28 cellular contexts compared by ENCODE assay signal in genomic region chr9:115349542-115349941, GRCh38.
DNase-seq lines count a peak whose midpoint lies in the region; TF ChIP-seq lines count a peak whose summit lies in the region.
"Had no signal": no experiment of that assay in that cellular context is flagged by ENCODE, and none has a peak within 500 bp of the region (broad histone marks: within the 10 kb centered on the region; RNA-seq: fewer than 3 reads in every experiment).

No MANE protein-coding gene starts in this region.

- no peak overlapping the region for H3K27ac ChIP-seq in suprapubic skin
- H3K27ac ChIP-seq: coronary artery, pancreas, right atrium auricular region, SJCRH30, upper lobe of right lung had no signal

- no peak overlapping the region for H3K4me3 ChIP-seq in fibroblast of pulmonary artery (replicated peaks; ENCODE audit: low read depth, low read length)
- H3K4me3 ChIP-seq in suprapubic skin = no peak overlapping the region
- H3K4me3 ChIP-seq: coronary artery, lung, pancreas, right atrium auricular region, SJCRH30, upper lobe of right lung had no signal

- TF ChIP-seq EP300 in suprapubic skin (IDR thresholded peaks at IDR 0.05) = no peak

- no peaks in the 10 kb centered on the region for H3K9me3 ChIP-seq in suprapubic skin
- H3K9me3 ChIP-seq: pancreas, right atrium auricular region, SJCRH30, upper lobe of right lung had no signal

- TF ChIP-seq POLR2A in suprapubic skin (IDR thresholded peaks at IDR 0.05) = no peak

- no peaks in the 10 kb centered on the region for H3K4me1 ChIP-seq in suprapubic skin
- H3K4me1 ChIP-seq: pancreas, right atrium auricular region, upper lobe of right lung had no signal

- TF ChIP-seq CTCF in fibroblast of pulmonary artery (IDR thresholded peaks at IDR 0.05; ENCODE audit: low read length, missing control alignments) (no peak), suprapubic skin (IDR thresholded peaks at IDR 0.05) (no peak)

- H3K36me3 ChIP-seq in suprapubic skin = no peaks in the 10 kb centered on the region
- H3K36me3 ChIP-seq: pancreas, right atrium auricular region, SJCRH30, upper lobe of right lung had no signal

- no peaks in the 10 kb centered on the region for H3K27me3 ChIP-seq in suprapubic skin
- H3K27me3 ChIP-seq: pancreas, right atrium auricular region, SJCRH30, upper lobe of right lung had no signal

- peak; percentile 36 for DNase-seq in HS-27A (ENCODE audit: low read depth)
- peak; percentile 44 for DNase-seq in amniotic epithelial cell (ENCODE audit: low read depth)
- DNase-seq in fibroblast of pulmonary artery (ENCODE audit: low read depth) = peak; percentile 11
- no peak for DNase-seq in NCI-H2029 (lab: John Stamatoyannopoulos, UW)
- DNase-seq in suprapubic skin (ENCODE audit: low spot score in 2 of 2) = no peak
- DNase-seq in mesenteric fat pad (ENCODE audit: low spot score) = no peak
- no peak for DNase-seq in globus pallidus (ENCODE audit: low spot score)
- DNase-seq: activated B cell treated with CpG ODN at 0.5 μM for 24 hours; activated CD4-positive, alpha-beta T cell treated with anti-CD3 and anti-CD28 coated beads, Interleukin-2, amount 50 U/mL, for 1 hour; activated naive CD4-positive, alpha-beta T cell treated with anti-CD3 and anti-CD28 coated beads for 36 hours; activated T-cell treated with anti-CD3 and anti-CD28 coated beads, Interleukin-2, amount 50 U/mL, for 72 hours; AML-193; amniotic stem cell; CD4-positive, alpha-beta T cell; effector memory CD4-positive, alpha-beta T cell; H7; NCI-H1092 treated with DMSO at 0.1 percent for 48 hours; NCI-H2029 treated with DMSO at 0.1 percent for 48 hours; NCI-H69; nephron progenitor cell; pancreas; SJCRH30; stimulated activated CD4-positive, alpha-beta T cell treated with anti-CD3 and anti-CD28 coated beads, Interleukin-4, amount 100 ng/mL, for 1 hour; T-cell; upper lobe of right lung had no signal

Comparison
In these comparisons a context has a peak if more than half of its experiments do, and no peak if none do; other contexts are left out.
1. DNase-seq: peak in HS-27A (single experiment), amniotic epithelial cell (single experiment) and fibroblast of pulmonary artery (single experiment); none in NCI-H2029 (single experiment), suprapubic skin (0 of 2), mesenteric fat pad (single experiment) and globus pallidus (single experiment).